In the genomic region with DNA sequence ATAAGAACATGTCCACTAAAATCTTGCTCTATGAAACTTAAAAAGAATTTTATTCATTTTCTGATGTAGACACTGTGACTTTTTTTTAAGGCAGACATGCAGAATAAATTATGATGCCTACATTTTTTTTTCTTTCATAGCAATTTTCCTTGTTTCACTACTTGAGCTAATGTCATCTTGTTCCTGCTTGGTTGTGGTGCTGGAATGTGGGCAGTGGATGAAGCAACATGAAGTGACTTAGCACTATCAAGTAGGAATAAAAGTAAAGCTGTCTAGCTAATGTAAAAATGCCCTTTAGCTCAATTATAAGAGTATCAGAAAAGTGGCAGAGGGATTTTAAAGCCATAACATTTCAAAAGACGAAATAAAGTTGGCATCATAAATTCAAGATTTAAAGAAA, we compare ENCODE assay signal across 17 cellular contexts.
DNase-seq lines count a peak whose midpoint lies in the region; ATAC-seq and TF ChIP-seq lines count a peak whose summit lies in the region.
"Had no signal": no experiment of that assay in that cellular context is flagged by ENCODE, and none has a peak within 500 bp of the region (broad histone marks: within the 10 kb centered on the region; RNA-seq: fewer than 3 reads in every experiment).

No MANE protein-coding gene starts in this region.

- in situ Hi-C loops in GM23248 (cut with MboI): no loop called here

- intact Hi-C loops in dorsolateral prefrontal cortex (cut with DNase I): no loop called here

- H2AFZ ChIP-seq in GM23248: no peak overlapping the region
- H2AFZ ChIP-seq: PC-9 had no signal

- no peak overlapping the region for H3K9ac ChIP-seq in GM23248

- H3K9me3 ChIP-seq in GM23248 (ENCODE audit: low read depth) (no peaks in the 10 kb centered on the region), right atrium auricular region (no peaks in the 10 kb centered on the region)

- 97% methylated on average over 1 of the region's 1 CpG for WGBS in GM23248 (ENCODE audit: low coverage in 1 of 2, low lambda C conversion rate in 2 of 2, missing lambda C conversion rate in 2 of 2), 2 experiments

- H3K4me1 ChIP-seq in GM23248 (ENCODE audit: insufficient read depth) (peaks cover 17% of the 10 kb centered on the region), right atrium auricular region (no peaks in the 10 kb centered on the region)

- H3K79me2 ChIP-seq in GM23248 (ENCODE audit: insufficient read depth): peaks cover 32% of the 10 kb centered on the region

- DNase-seq in AG09309 (ENCODE audit: low read depth): peak; percentile 27
- peak; percentile 58 for DNase-seq in GM23248
- peak; percentile 49 to 55 for DNase-seq in cardiac fibroblast (ENCODE audit: low read depth in 2 of 2)
- DNase-seq in iris pigment epithelial cell (ENCODE audit: low read depth): peak; percentile 63
- DNase-seq in dorsolateral prefrontal cortex: no peak
- no peak for DNase-seq in omental fat pad (ENCODE audit: low spot score)
- no peak for DNase-seq in stimulated activated naive CD4-positive, alpha-beta T cell (lab: John Stamatoyannopoulos, UW)
- DNase-seq in right atrium auricular region (ENCODE audit: low spot score): no peak
- DNase-seq: CD4-positive, alpha-beta memory T cell; DMS79; GDM1; KBM-7; NCI-H1105 treated with DMSO at 0.1 percent for 48 hours; NCI-H187 treated with DMSO at 0.1 percent for 48 hours; NCI-H446; NCI-H748 treated with DMSO at 0.1 percent for 48 hours; PC-9 had no signal

- no peak for ATAC-seq in omental fat pad (ENCODE audit: low FRiP score)

- H3F3A ChIP-seq in GM23248 (ENCODE audit: insufficient read depth): peaks cover 12% of the 10 kb centered on the region; the same call in 1 of the 2 replicates

- no peak overlapping the region for H3K4me2 ChIP-seq in GM23248 (ENCODE audit: unreplicated experiment)
- H3K4me2 ChIP-seq: PC-9 had no signal

- H3K9me2 ChIP-seq in GM23248 (ENCODE audit: insufficient read depth): no peaks in the 10 kb centered on the region

- H3K27ac ChIP-seq in GM23248: peak overlapping the region; percentile 22
- H3K27ac ChIP-seq in dorsolateral prefrontal cortex: no peak overlapping the region
- H3K27ac ChIP-seq in right atrium auricular region: no peak overlapping the region
- H3K27ac ChIP-seq: PC-9 had no signal

- no peaks in the 10 kb centered on the region for H4K20me1 ChIP-seq in GM23248 (ENCODE audit: insufficient read depth)

- H3K36me3 ChIP-seq in GM23248 (ENCODE audit: low read depth) (peaks cover 32% of the 10 kb centered on the region), right atrium auricular region (no peaks in the 10 kb centered on the region)

- TF ChIP-seq CTCF in AG09309 (IDR thresholded peaks at IDR 0.05; ENCODE audit: control insufficient read depth, insufficient read depth, low read depth, low read length, missing control alignments) (no peak), cardiac fibroblast (IDR thresholded peaks at IDR 0.05; ENCODE audit: low read depth, low read length) (no peak), dorsolateral prefrontal cortex (IDR thresholded peaks at IDR 0.05 in 54 of 56, conservative IDR thresholded peaks at IDR 0.05 in 2 of 56; ENCODE audit: low read depth in 1 of 56, partially characterized antibody in 56 of 56) (no peak), omental fat pad (IDR thresholded peaks at IDR 0.05) (no peak), right atrium auricular region (IDR thresholded peaks at IDR 0.05) (no peak)

- no peak overlapping the region for H3K4me3 ChIP-seq in AG09309 (ENCODE audit: control insufficient read depth, low read depth, low read length)
- no peak overlapping the region for H3K4me3 ChIP-seq in GM23248
- H3K4me3 ChIP-seq in cardiac fibroblast (replicated peaks in 1 of 2; ENCODE audit: low read depth in 2 of 2, low read length in 2 of 2): no peak overlapping the region
- H3K4me3 ChIP-seq in dorsolateral prefrontal cortex: no peak overlapping the region
- no peak overlapping the region for H3K4me3 ChIP-seq in right atrium auricular region
- H3K4me3 ChIP-seq: PC-9 had no signal

- H3K27me3 ChIP-seq in GM23248 (replicated peaks; ENCODE audit: insufficient read depth): no peaks in the 10 kb centered on the region
- H3K27me3 ChIP-seq in dorsolateral prefrontal cortex: no peaks in the 10 kb centered on the region
- no peaks in the 10 kb centered on the region for H3K27me3 ChIP-seq in right atrium auricular region

Comparison
In these comparisons a context has a peak if more than half of its experiments do, and no peak if none do; other contexts are left out.
1. DNase-seq: peak in AG09309 (single experiment), GM23248 (single experiment), cardiac fibroblast (2 of 2) and iris pigment epithelial cell (single experiment); none in dorsolateral prefrontal cortex (0 of 10), omental fat pad (single experiment), stimulated activated naive CD4-positive, alpha-beta T cell (0 of 6) and right atrium auricular region (single experiment).